ENCODE assay signal across 14 cellular contexts in genomic region chr10:49109669-49110335, GRCh38. TPM values are rescaled to one million over a fixed set of nuclear protein-coding genes. Genes with fewer than 3 reads are reported as not detected.
DNase-seq lines count a peak whose midpoint lies in the region; ATAC-seq and TF ChIP-seq lines count a peak whose summit lies in the region.
"Had no signal": no experiment of that assay in that cellular context is flagged by ENCODE, and none has a peak within 500 bp of the region (broad histone marks: within the 10 kb centered on the region; RNA-seq: fewer than 3 reads in every experiment).

No MANE protein-coding gene starts in this region.

- H3K27ac Mint-ChIP-seq in chondrocyte (ENCODE audit: unreplicated experiment), result peak overlapping the region; percentile 63

- H3K27ac ChIP-seq in HEK293 (ENCODE audit: extremely low read depth, low read depth, low read length), result no peak overlapping the region
- H3K27ac ChIP-seq in hepatocyte, result no peak overlapping the region
- peak overlapping the region in 3 of 5 donors; percentile 2 to 51 (median 36) for H3K27ac ChIP-seq in stomach

- H3K9me3 ChIP-seq in HEK293 (ENCODE audit: control insufficient read depth, insufficient read depth, low read depth, low read length) (no peaks in the 10 kb centered on the region), hepatocyte (ENCODE audit: low read depth) (no peaks in the 10 kb centered on the region), stomach (no peaks in the 10 kb centered on the region)
- H3K9me3 ChIP-seq: Caco-2 had no signal

- TF ChIP-seq EP300 in stomach (IDR thresholded peaks at IDR 0.05), result no peak

- DNase-seq in chondrocyte (ENCODE audit: low spot score) (no peak), hepatocyte (ENCODE audit: low spot score) (peak; percentile 54), stomach (peak; percentile 34), NCI-H1417 (lab: John Stamatoyannopoulos, UW) (no peak), NCI-H2029 treated with DMSO at 0.1 percent for 48 hours (lab: John Stamatoyannopoulos, UW) (no peak)
- DNase-seq: Caco-2, NCI-H1930, PC-3 had no signal

- H3K79me2 ChIP-seq in hepatocyte, result no peaks in the 10 kb centered on the region

- H3K36me3 Mint-ChIP-seq in chondrocyte (ENCODE audit: low read depth), result peaks cover 2% of the 10 kb centered on the region

- no peak overlapping the region for H3K4me3 ChIP-seq in HEK293 (ENCODE audit: low read depth, low read length)
- no peak overlapping the region for H3K4me3 ChIP-seq in hepatocyte
- H3K4me3 ChIP-seq in stomach, result peak overlapping the region in 1 of 4 donors; percentile 9

- ATAC-seq in HG03432 (IDR thresholded peaks at IDR 0.05; ENCODE audit: unreplicated experiment), result no peak
- ATAC-seq in GM18873 (IDR thresholded peaks at IDR 0.05; ENCODE audit: low FRiP score, unreplicated experiment), result no peak
- ATAC-seq: PC-3 had no signal

- no peak overlapping the region for H3K4me2 ChIP-seq in hepatocyte

- H4K20me1 ChIP-seq in hepatocyte (ENCODE audit: insufficient read depth, poor library complexity, severe bottlenecking), result no peaks in the 10 kb centered on the region

- no peaks in the 10 kb centered on the region for H3K27me3 Mint-ChIP-seq in chondrocyte (ENCODE audit: low read depth)

- POLR2A ChIA-PET in HEK293 (lab: Yijun Ruan, JAX), result no interaction called here

- H3K27me3 ChIP-seq in hepatocyte (peaks cover 18% of the 10 kb centered on the region), stomach (peaks cover 0 to 16% (median under 1%) of the 10 kb centered on the region in 3 donors)

- H3K36me3 ChIP-seq in HEK293 (ENCODE audit: control insufficient read depth in 2 of 2, insufficient read depth in 1 of 2, low read length in 2 of 2) (peaks cover 0 to 8% of the 10 kb centered on the region in 2 experiments; a peak in 1 of 3 replicates), hepatocyte (replicated peaks; ENCODE audit: insufficient read depth, low read depth) (no peaks in the 10 kb centered on the region), stomach (no peaks in the 10 kb centered on the region)

- intact Hi-C loops in stomach (cut with DNase I; ENCODE audit: low total_unique reads), result no loop called here

- H3K4me1 ChIP-seq in HEK293 (ENCODE audit: control insufficient read depth, insufficient read depth, low read length), result no peaks in the 10 kb centered on the region
- H3K4me1 ChIP-seq in hepatocyte (ENCODE audit: insufficient read depth), result peaks cover 8% of the 10 kb centered on the region
- H3K4me1 ChIP-seq in stomach, result peaks cover 3 to 85% (median 43%) of the 10 kb centered on the region in 4 donors
- H3K4me1 ChIP-seq: Caco-2 had no signal

- no peaks in the 10 kb centered on the region for H3K9me2 ChIP-seq in hepatocyte (replicated peaks; ENCODE audit: insufficient read depth)

- 54% methylated on average over 9 of the region's 9 CpGs for WGBS in hepatocyte (ENCODE audit: low lambda C conversion rate, missing lambda C conversion rate)
- 43 to 53% (median 50%) methylated on average over 9 of the region's 9 CpGs for WGBS in stomach, 5 donors

- CTCF ChIA-PET in HEK293 (lab: Yijun Ruan, JAX), result interaction anchor here (0.7 kb wide), 1 partner anchor 174 kb away, joined by 3 read pairs; no protein-coding TSS in a partner anchor

- TF ChIP-seq CTCF in HEK293 (tag by site-specific recombination; IDR thresholded peaks at IDR 0.05) (no peak), chondrocyte (IDR thresholded peaks at IDR 0.05) (no peak), hepatocyte (IDR thresholded peaks at IDR 0.05; ENCODE audit: poor library complexity) (no peak), stomach (IDR thresholded peaks at IDR 0.05) (no peak)

- no peak overlapping the region for H2AFZ ChIP-seq in hepatocyte

- peaks cover 31% of the 10 kb centered on the region for H3K4me1 Mint-ChIP-seq in chondrocyte (ENCODE audit: low read depth)

- no peaks in the 10 kb centered on the region for H3K9me3 Mint-ChIP-seq in chondrocyte (ENCODE audit: low read depth)

- no peak for TF ChIP-seq POLR2A in stomach (IDR thresholded peaks at IDR 0.05)

- H3K4me3 Mint-ChIP-seq in chondrocyte (ENCODE audit: unreplicated experiment), result peak overlapping the region; percentile 9

TF ChIP-seq in HEK293, 187 proteins besides CTCF, POLR2A, EP300 and RAD21:
- TF ChIP-seq TRIM28 (IDR thresholded peaks at IDR 0.05; ENCODE audit: borderline replicate concordance, low read length), result no peak
- peak; percentile 57 for TF ChIP-seq KLF1 (tag by site-specific recombination; IDR thresholded peaks at IDR 0.05)
- TF ChIP-seq ZNF366 (tag by site-specific recombination; conservative IDR thresholded peaks at IDR 0.05), result no peak
- 0 out of 2 replicates have a peak, but pooled peaks have one; percentile 10 for TF ChIP-seq ZIC2 (tag by site-specific recombination; IDR thresholded peaks at IDR 0.05)
- no peak for TF ChIP-seq ZBTB6 (tag by site-specific recombination; IDR thresholded peaks at IDR 0.05)

RNA-seq across cellular contexts. Expression of gene VSTM4, which starts 5.5 kb away (rescaled TPM):
- total RNA-seq in chondrocyte (4.6 to 7.2 TPM (median 6.4 TPM) in 3 replicates), hepatocyte (6.5 and 10.2 TPM in 2 replicates), stomach (10 to 100 TPM in 2 of 5 donors, 1 to 10 TPM in 2, under 1 TPM in 1; 0.58 to 23.1 (median 3.8) TPM)
- polyA plus RNA-seq in hepatocyte (8.5 and 9.0 TPM in 2 replicates), stomach (1 to 10 TPM; 2.1 to 3.1 (median 2.1) TPM)
- total RNA-seq: Caco-2, PC-3 had no signal

RNA-seq across cellular contexts. Expression of gene FAM170B, which starts 24.0 kb away (rescaled TPM):
- not detected in 3 replicates for total RNA-seq in chondrocyte
- not detected in 2 replicates for total RNA-seq in hepatocyte
- not detected in 2 replicates for polyA plus RNA-seq in hepatocyte
- not detected for total RNA-seq in stomach
- not detected for polyA plus RNA-seq in stomach
- total RNA-seq: Caco-2, epithelial cell of proximal tubule, kidney epithelial cell, PC-3, temporal lobe had no signal

Comparison
In these comparisons a context has a peak if more than half of its experiments do, and no peak if none do; other contexts are left out.
1. H3K27ac ChIP-seq: peak in stomach (3 of 5); none in HEK293 (single experiment) and hepatocyte (single experiment).
2. DNase-seq: peak in hepatocyte (single experiment) and stomach (single experiment); none in chondrocyte (single experiment), NCI-H1417 (0 of 3) and NCI-H2029 treated with DMSO at 0.1 percent for 48 hours (single experiment).